1 cellular context compared by ENCODE assay signal in the genomic region with DNA sequence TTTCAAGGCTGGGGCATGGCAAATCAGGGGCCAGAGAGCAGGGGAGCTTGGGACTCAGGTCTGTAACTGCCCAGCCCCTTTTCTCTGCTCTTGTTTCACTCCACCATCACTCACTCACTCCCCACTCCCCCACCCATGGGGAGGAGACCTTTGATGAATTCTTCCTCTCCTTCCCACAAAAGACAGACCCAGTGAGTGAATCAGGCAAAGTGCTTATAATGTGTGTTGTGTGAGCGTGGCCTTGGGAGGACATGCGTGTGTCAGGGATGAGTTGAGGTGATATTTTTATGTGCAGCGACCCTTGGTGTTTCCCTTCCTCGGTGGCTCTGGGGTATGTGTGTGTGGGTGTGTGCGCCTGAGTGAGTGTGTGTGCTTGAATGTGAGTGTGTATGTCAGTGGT.
TF ChIP-seq lines count a peak whose summit lies in the region.

No MANE protein-coding gene starts in this region.

TF ChIP-seq in GM12878, 131 proteins besides CTCF, POLR2A, EP300 and RAD21:
- no peak for TF ChIP-seq FOXM1 (IDR thresholded peaks at IDR 0.05; ENCODE audit: low read depth, low read length)
- peak; percentile 72; the same call in 1 of the 2 replicates for TF ChIP-seq POLR2AphosphoS5 (IDR thresholded peaks at IDR 0.05; ENCODE audit: low read length)
